In the genomic region with DNA sequence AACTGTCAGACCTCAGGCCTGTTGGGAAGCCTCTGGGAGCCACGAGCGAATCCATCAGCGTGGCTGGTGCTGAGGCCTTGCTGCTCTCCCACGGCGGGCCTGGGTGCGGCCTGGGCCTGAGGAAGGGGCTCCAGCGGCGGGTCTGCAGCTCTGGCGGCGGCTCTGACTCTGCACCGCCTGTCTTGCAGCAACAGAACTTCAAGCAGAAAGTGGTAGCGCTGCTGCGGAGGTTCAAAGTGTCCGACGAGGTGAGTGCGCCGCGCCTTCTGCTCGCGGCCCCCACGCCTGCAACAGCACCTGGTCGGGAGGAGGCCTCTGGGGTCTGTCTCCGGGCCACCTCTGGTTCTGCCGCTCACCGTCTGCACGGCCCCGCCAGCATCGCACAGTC, we compare ENCODE assay signal across 37 cellular contexts. TPM values are rescaled to one million over a fixed set of nuclear protein-coding genes. Genes with fewer than 3 reads are reported as not detected.
"Had no signal": no experiment of that assay in that cellular context is flagged by ENCODE, and none has a peak within 500 bp of the region (broad histone marks: within the 10 kb centered on the region; RNA-seq: fewer than 3 reads in every experiment).

No MANE protein-coding gene starts in this region.

- H3K27ac ChIP-seq: KMS-11 had no signal

- H3K4me2 ChIP-seq: KMS-11 had no signal

- H3K4me3 ChIP-seq: MG63 had no signal

- DNase-seq: Karpas-422, Kasumi-1, KBM-7, KG1, MG63, MM.1S, MV-4-11, NCI-H1048, NCI-H1092, NCI-H1092 treated with DMSO at 0.1 percent for 48 hours, NCI-H1105, NCI-H1105 treated with DMSO at 0.1 percent for 48 hours, NCI-H1417, NCI-H1417 treated with DMSO at 0.1 percent for 48 hours, NCI-H1436, NCI-H1436 treated with DMSO at 0.1 percent for 48 hours, NCI-H146, NCI-H1694, NCI-H1694 treated with DMSO at 0.1 percent for 48 hours, NCI-H187, NCI-H187 treated with DMSO at 0.1 percent for 48 hours, NCI-H1930, NCI-H2029, NCI-H2029 treated with DMSO at 0.1 percent for 48 hours, NCI-H2081, NCI-H2081 treated with DMSO at 0.1 percent for 48 hours, NCI-H2107, NCI-H2171, NCI-H2171 treated with DMSO at 0.1 percent for 48 hours, NCI-H2227 treated with DMSO at 0.1 percent for 48 hours, NCI-H226, NCI-H345, NCI-H446, NCI-H446 treated with DMSO at 0.1 percent for 48 hours, NCI-H510A had no signal

- H3K9me3 ChIP-seq: MG63 had no signal

- H3K9ac ChIP-seq: KMS-11 had no signal

- H3K27me3 ChIP-seq: MG63 had no signal

- H3K36me3 ChIP-seq: MG63 had no signal

RNA-seq across cellular contexts. Expression of a gene that starts 28.7 kb away (rescaled TPM):
- total RNA-seq: M059J had no signal
